ENCODE assay signal across 8 cellular contexts in the genomic region with DNA sequence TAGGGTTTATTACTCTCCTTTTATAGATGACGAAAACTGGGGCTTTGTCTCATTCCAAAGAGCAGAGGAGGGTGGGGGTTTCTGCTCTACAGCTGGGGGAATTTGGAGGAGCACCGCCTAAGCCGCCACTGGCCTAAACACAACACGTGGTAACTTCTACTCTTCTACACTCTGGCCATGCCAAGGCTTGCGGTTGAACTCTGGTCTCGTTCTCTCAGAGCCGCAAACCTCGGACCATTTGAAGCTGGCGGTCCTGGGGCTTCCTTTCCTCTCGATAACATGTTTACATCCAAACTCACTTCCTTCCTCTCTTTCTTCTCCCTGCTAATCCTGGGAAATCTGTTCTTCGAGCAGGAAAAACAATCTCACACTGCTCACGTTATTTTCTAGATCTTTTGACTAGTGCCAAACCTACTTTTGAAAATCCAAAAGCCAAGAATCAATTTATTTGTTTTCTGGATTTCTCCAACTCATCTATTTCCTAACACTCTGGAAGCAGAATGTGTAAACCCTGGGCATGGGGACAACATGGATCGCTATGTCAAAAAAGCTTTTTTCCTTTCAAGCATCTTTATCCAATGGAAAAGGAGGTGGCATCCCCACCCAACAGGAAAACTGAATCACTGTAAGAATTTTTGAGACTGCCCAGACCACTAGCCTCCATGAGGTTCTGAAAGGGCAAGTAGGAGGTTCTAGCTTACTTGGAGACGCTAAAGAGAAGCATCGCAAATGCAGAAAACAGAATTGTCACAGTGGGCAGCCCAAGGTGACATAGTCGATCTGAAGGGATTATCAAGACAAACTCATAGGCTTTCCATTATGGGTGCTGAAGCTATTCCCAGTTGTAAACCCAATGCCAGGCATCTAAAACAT. TPM values are rescaled to one million over a fixed set of nuclear protein-coding genes. Genes with fewer than 3 reads are reported as not detected.
DNase-seq lines count a peak whose midpoint lies in the region; ATAC-seq, FAIRE-seq and TF ChIP-seq lines count a peak whose summit lies in the region.

No MANE protein-coding gene starts in this region.

- ATAC-seq in activated CD8-positive, alpha-beta T cell treated with anti-CD3 and anti-CD28 coated beads for 36 hours: peak; percentile 10

- no peak overlapping the region for H3K9ac ChIP-seq in H1 (replicated peaks in 1 of 4; ENCODE audit: extremely low read depth in 1 of 4, low read depth in 3 of 4, low read length in 3 of 4)
- peak overlapping the region; percentile 85 for H3K9ac ChIP-seq in muscle layer of colon (ENCODE audit: low read length)

- H3K27ac Mint-ChIP-seq in CD4-positive, alpha-beta memory T cell: peak overlapping the region; percentile 99 to 100 (median 100)
- peak overlapping the region; percentile 100 for H3K27ac Mint-ChIP-seq in activated CD8-positive, alpha-beta T cell treated with anti-CD3 and anti-CD28 coated beads for 36 hours

- no peaks in the 10 kb centered on the region for H3K9me3 ChIP-seq in CD4-positive, alpha-beta memory T cell (ENCODE audit: control insufficient read depth in 1 of 2, low read length in 2 of 2)
- H3K9me3 ChIP-seq in H1 (ENCODE audit: insufficient read depth in 2 of 2, low read depth in 1 of 2, low read length in 1 of 2): no peaks in the 10 kb centered on the region
- H3K9me3 ChIP-seq in muscle layer of colon (ENCODE audit: low read length): no peaks in the 10 kb centered on the region

- TF ChIP-seq CTCF in activated CD8-positive, alpha-beta T cell treated with anti-CD3 and anti-CD28 coated beads for 36 hours (IDR thresholded peaks at IDR 0.05): no peak
- TF ChIP-seq CTCF in H1 (IDR thresholded peaks at IDR 0.05; ENCODE audit: control extremely low read depth in 1 of 3, insufficient read depth in 1 of 3, low read depth in 1 of 3, low read length in 3 of 3): no peak

- peaks cover 8% of the 10 kb centered on the region for H3K23me2 ChIP-seq in H1 (ENCODE audit: low read depth, low read length)

- POLR2A ChIA-PET in CD4-positive, alpha-beta memory T cell (lab: Charles Lee; ENCODE audit: partially characterized antibody): interaction anchor here (0.5 to 9.9 kb wide), 19 partner anchors 12 to 1365 kb away, joined by 3 to 196 read pairs (median 7); partner anchors contain the start of genes EARS2, EEF2K, MOSMO and PDZD9
- POLR2A ChIA-PET in activated CD8-positive, alpha-beta T cell treated with anti-CD3 and anti-CD28 coated beads for 36 hours (lab: Charles Lee): interaction anchor here (1.0 to 8.7 kb wide), 8 partner anchors 9 to 185 kb away, joined by 3 to 113 read pairs (median 4); partner anchors contain the start of genes EEF2K, MOSMO and POLR3E
- POLR2A ChIA-PET in H1 (lab: Charles Lee; ENCODE audit: partially characterized antibody): interaction anchor here (0.9 to 2.0 kb wide), 8 partner anchors 8 to 107 kb away, joined by 3 to 7 read pairs (median 5); partner anchors contain the start of gene EEF2K

- WGBS in H1 (ENCODE audit: extremely low coverage in 1 of 2, insufficient coverage in 1 of 2, insufficient read length in 1 of 2, insufficient replicate concordance in 2 of 2, low coverage in 1 of 2, low lambda C conversion rate in 2 of 2, missing lambda C conversion rate in 1 of 2), 2 experiments: 76% methylated on average over 16 of the region's 16 CpGs; no CpG with 5 or more reads in 1 of the 2 experiments

- no peak overlapping the region for H3K18ac ChIP-seq in H1 (ENCODE audit: extremely low read depth, low read length)

- peak overlapping the region; percentile 82 to 98 (median 94) for H3K4me3 Mint-ChIP-seq in CD4-positive, alpha-beta memory T cell
- peak overlapping the region; percentile 94 for H3K4me3 Mint-ChIP-seq in activated CD8-positive, alpha-beta T cell treated with anti-CD3 and anti-CD28 coated beads for 36 hours

- H3K79me1 ChIP-seq in H1 (ENCODE audit: low read depth, low read length): no peaks in the 10 kb centered on the region

- H4K91ac ChIP-seq in H1 (replicated peaks; ENCODE audit: insufficient read length, low read length): no peak overlapping the region

- H2BK20ac ChIP-seq in H1 (ENCODE audit: low read length): no peak overlapping the region; the same call in 1 of the 2 replicates

- H2AFZ ChIP-seq in H1 (ENCODE audit: low read length): peak overlapping the region; percentile 49; the same call in 1 of the 2 replicates

- H3K27me3 Mint-ChIP-seq in CD4-positive, alpha-beta memory T cell: peaks cover 2 to 5% of the 10 kb centered on the region in 2 donors
- H3K27me3 Mint-ChIP-seq in activated CD8-positive, alpha-beta T cell treated with anti-CD3 and anti-CD28 coated beads for 36 hours: peaks cover 2% of the 10 kb centered on the region

- no peak overlapping the region for H4K5ac ChIP-seq in H1 (ENCODE audit: insufficient read length, low read depth, low read length)

- no peaks in the 10 kb centered on the region for H3K36me3 ChIP-seq in CD4-positive, alpha-beta memory T cell (ENCODE audit: insufficient read depth, low read length)
- H3K36me3 ChIP-seq in H1 (ENCODE audit: control insufficient read depth in 2 of 4, insufficient read depth in 4 of 4, low read length in 3 of 4) (no peaks in the 10 kb centered on the region), muscle layer of colon (ENCODE audit: insufficient read depth, low read length) (no peaks in the 10 kb centered on the region)

- peaks cover 48 to 87% (median 67%) of the 10 kb centered on the region in 4 donors for H3K4me1 Mint-ChIP-seq in CD4-positive, alpha-beta memory T cell
- H3K4me1 Mint-ChIP-seq in activated CD8-positive, alpha-beta T cell treated with anti-CD3 and anti-CD28 coated beads for 36 hours (ENCODE audit: low read depth): peaks cover 60% of the 10 kb centered on the region

- intact Hi-C loops in CD4-positive, alpha-beta memory T cell (cut with micrococcal nuclease): loop anchor here (5.0 to 10.0 kb wide), 2 partner anchors 595 to 1448 kb away; partner anchors contain the start of genes METTL9 and THUMPD1
- intact Hi-C loops in activated CD8-positive, alpha-beta T cell treated with anti-CD3 and anti-CD28 coated beads for 36 hours (cut with micrococcal nuclease): no loop called here

- H2BK120ac ChIP-seq in H1 (replicated peaks; ENCODE audit: low read depth, low read length): no peak overlapping the region

- no peaks in the 10 kb centered on the region for H3K79me2 ChIP-seq in H1 (ENCODE audit: control insufficient read depth in 1 of 2, insufficient read depth in 2 of 2, low read length in 2 of 2)

- peak overlapping the region; percentile 92 to 98; a peak in 1 of 4 replicates for H3K4me2 ChIP-seq in H1 (ENCODE audit: insufficient read depth in 1 of 2, low read depth in 2 of 2, low read length in 2 of 2)

- H3K4ac ChIP-seq in H1 (replicated peaks; ENCODE audit: insufficient read length, low read depth, low read length): no peak overlapping the region

- peaks cover 72% of the 10 kb centered on the region for H3K4me1 ChIP-seq in CD4-positive, alpha-beta memory T cell (ENCODE audit: insufficient read depth, low read length)
- peaks cover 4 to 14% (median 10%) of the 10 kb centered on the region in 4 experiments; a peak in 6 of 7 replicates for H3K4me1 ChIP-seq in H1 (replicated peaks in 1 of 4; ENCODE audit: control insufficient read depth in 3 of 4, insufficient read depth in 4 of 4, low read length in 3 of 4)
- H3K4me1 ChIP-seq in muscle layer of colon (ENCODE audit: insufficient read depth, low read length): peaks cover 36% of the 10 kb centered on the region

- no peaks in the 10 kb centered on the region for H4K20me1 ChIP-seq in H1 (replicated peaks in 1 of 2; ENCODE audit: control insufficient read depth in 1 of 2, insufficient read depth in 2 of 2, low read length in 2 of 2)

- H4K8ac ChIP-seq in H1 (ENCODE audit: extremely low read depth, insufficient read depth, low read length): no peak overlapping the region

- peaks cover 7 to 21% of the 10 kb centered on the region in 2 donors for H3K36me3 Mint-ChIP-seq in CD4-positive, alpha-beta memory T cell
- peaks cover 12% of the 10 kb centered on the region for H3K36me3 Mint-ChIP-seq in activated CD8-positive, alpha-beta T cell treated with anti-CD3 and anti-CD28 coated beads for 36 hours (ENCODE audit: low read depth)

- no peak overlapping the region for H2BK12ac ChIP-seq in H1 (ENCODE audit: low read depth, low read length)

- H2BK15ac ChIP-seq in H1 (ENCODE audit: low read length): peak overlapping the region; percentile 46; the same call in 1 of the 2 replicates

- no peak overlapping the region for H3K14ac ChIP-seq in H1 (ENCODE audit: insufficient read length)

- H2BK5ac ChIP-seq in H1 (ENCODE audit: low read depth, low read length): no peak overlapping the region

- H3K4me3 ChIP-seq in CD4-positive, alpha-beta memory T cell (ENCODE audit: low read length in 2 of 2): peak overlapping the region; percentile 8 to 69
- H3K4me3 ChIP-seq in H1 (ENCODE audit: extremely low read depth in 1 of 4, insufficient read depth in 2 of 4, low read depth in 3 of 4, low read length in 4 of 4): peak overlapping the region in 2 of 4 experiments; percentile 21 to 66; a peak in 2 of 8 replicates
- H3K4me3 ChIP-seq in muscle layer of colon (ENCODE audit: low read depth in 1 of 2, low read length in 2 of 2): peak overlapping the region in 1 of 2 donors; percentile 51

- no peak for TF ChIP-seq EP300 in H1 (IDR thresholded peaks at IDR 0.05; ENCODE audit: borderline replicate concordance in 1 of 2, low read depth in 2 of 2, low read length in 2 of 2)

- CTCF ChIA-PET in CD4-positive, alpha-beta memory T cell (lab: Charles Lee; ENCODE audit: partially characterized antibody): interaction anchor here (0.9 to 2.8 kb wide), 4 partner anchors 9 to 165 kb away, joined by 3 to 14 read pairs (median 10); partner anchors contain the start of gene POLR3E
- CTCF ChIA-PET in activated CD8-positive, alpha-beta T cell treated with anti-CD3 and anti-CD28 coated beads for 36 hours (lab: Charles Lee): interaction anchor here (1.4 to 5.9 kb wide), 5 partner anchors 13 to 185 kb away, joined by 5 to 37 read pairs (median 8); partner anchors contain the start of genes EEF2K and POLR3E
- CTCF ChIA-PET in H1 (lab: Charles Lee; ENCODE audit: partially characterized antibody): interaction anchor here (0.6 to 1.4 kb wide), 9 partner anchors 8 to 108 kb away, joined by 3 to 6 read pairs (median 3); no protein-coding TSS in a partner anchor

- TF ChIP-seq RAD21 in H1 (IDR thresholded peaks at IDR 0.05 in 1 of 2, conservative IDR thresholded peaks at IDR 0.05 in 1 of 2; ENCODE audit: low read depth in 2 of 2, low read length in 2 of 2): no peak

- H2AK5ac ChIP-seq in H1 (ENCODE audit: low read depth, low read length): no peak overlapping the region

- TF ChIP-seq POLR2A in H1 (IDR thresholded peaks at IDR 0.05; ENCODE audit: control extremely low read depth in 1 of 2, low read depth in 2 of 2, low read length in 2 of 2): no peak

- DNase-seq in CD4-positive, alpha-beta memory T cell: peak; percentile 85 to 95 (median 87)
- DNase-seq in HCEC 1CT: peak; percentile 94
- peak; percentile 43 for DNase-seq in NCI-H526 treated with DMSO at 0.1 percent for 48 hours (lab: John Stamatoyannopoulos, UW)
- DNase-seq in activated CD8-positive, alpha-beta T cell treated with anti-CD3 and anti-CD28 coated beads for 36 hours: peak; percentile 95
- DNase-seq in H1 (ENCODE audit: low read depth in 1 of 2, low spot score in 2 of 2): no peak
- DNase-seq in stimulated activated CD8-positive, alpha-beta memory T cell treated with anti-CD3 and anti-CD28 coated beads, Interleukin-4, amount 100 ng/mL, for 24 hours (ENCODE audit: low read depth): peak; percentile 62
- no peak for DNase-seq in COLO829 (ENCODE audit: low spot score)

- H3K9me3 Mint-ChIP-seq in CD4-positive, alpha-beta memory T cell: peaks cover 0 to 8% (median 2%) of the 10 kb centered on the region in 8 donors
- peaks cover 8% of the 10 kb centered on the region for H3K9me3 Mint-ChIP-seq in activated CD8-positive, alpha-beta T cell treated with anti-CD3 and anti-CD28 coated beads for 36 hours

- no peak overlapping the region for H3K23ac ChIP-seq in H1 (ENCODE audit: insufficient read length)

- no peak for FAIRE-seq in H1 (lab: Jason Lieb, UNC)

- H3K27ac ChIP-seq in CD4-positive, alpha-beta memory T cell (ENCODE audit: low read depth, low read length): peak overlapping the region; percentile 95
- H3K27ac ChIP-seq in H1 (ENCODE audit: low read depth, low read length) (no peak overlapping the region), muscle layer of colon (ENCODE audit: low read depth, low read length) (peak overlapping the region; percentile 84)

- no peaks in the 10 kb centered on the region for H3K27me3 ChIP-seq in CD4-positive, alpha-beta memory T cell (ENCODE audit: insufficient read depth, low read length)
- H3K27me3 ChIP-seq in H1 (replicated peaks in 1 of 4; ENCODE audit: control insufficient read depth in 3 of 4, extremely low read depth in 1 of 4, insufficient read depth in 3 of 4, low read length in 3 of 4) (peaks cover 0 to 6% (median 2%) of the 10 kb centered on the region in 4 experiments; a peak in 4 of 7 replicates), muscle layer of colon (ENCODE audit: control insufficient read depth in 1 of 2, insufficient read depth in 2 of 2, low read length in 2 of 2) (no peaks in the 10 kb centered on the region)

- no peak overlapping the region for H3K56ac ChIP-seq in H1 (replicated peaks; ENCODE audit: insufficient read length, low read depth, low read length)

RNA-seq across cellular contexts. Expression of gene EEF2K, which starts 13.6 kb away (rescaled TPM):
- 10 to 100 TPM; 19.1 to 20.7 TPM for total RNA-seq in CD4-positive, alpha-beta memory T cell
- polyA plus RNA-seq in CD4-positive, alpha-beta memory T cell: 1 to 10 TPM in 1 of 2 donors, under 1 TPM in 1; 0.77 to 3.9 TPM
- 10 to 100 TPM; 28.6 to 31.2 TPM for total RNA-seq in activated CD8-positive, alpha-beta T cell treated with anti-CD3 and anti-CD28 coated beads for 36 hours
- 30.2 and 30.5 TPM in 2 replicates for total RNA-seq in H1 (2021; fragmentation: NEBNext Ultra II Directional; extraction: Animal tissue kit (Norgen Biotek cat#: 25700))
- 14.9 and 16.3 TPM in 2 replicates for polyA plus RNA-seq in H1 (2011; rRNA removed)
- polyA plus RNA-seq in H1 (2011; cell fraction: cytosol; rRNA removed): 11.8 TPM
- polyA plus RNA-seq in H1 (2011; cell fraction: nucleus; rRNA removed): 31.1 TPM
- 10.5 to 14.2 TPM (median 13.2 TPM) in 4 replicates for polyA plus RNA-seq in H1 (2012, experiment 1 of 2)
- polyA plus RNA-seq in H1 (2012, experiment 2 of 2): 9.7 TPM
- polyA plus RNA-seq in H1 (2013, experiment 1 of 2): 12.2 TPM
- 14.9 TPM for polyA plus RNA-seq in H1 (2013, experiment 2 of 2)
- 49.2 and 51.9 TPM in 2 replicates for polyA minus RNA-seq in H1 (2011; rRNA and poly(A)+ RNA removed)
- polyA minus RNA-seq in H1 (2011; cell fraction: cytosol; rRNA and poly(A)+ RNA removed): 23.4 TPM
- polyA minus RNA-seq in H1 (2011; cell fraction: nucleus; rRNA and poly(A)+ RNA removed): 13.7 TPM

RNA-seq across cellular contexts. Expression of gene SDR42E2, which starts 30.2 kb away (rescaled TPM):
- under 1 TPM; 0.55 to 0.73 TPM for total RNA-seq in CD4-positive, alpha-beta memory T cell
- polyA plus RNA-seq in CD4-positive, alpha-beta memory T cell: under 1 TPM; 0.11 to 0.88 TPM
- under 1 TPM in 1 of 2 experiments, not detected in 1; 0.14 TPM for total RNA-seq in activated CD8-positive, alpha-beta T cell treated with anti-CD3 and anti-CD28 coated beads for 36 hours
- total RNA-seq in H1 (2021; fragmentation: NEBNext Ultra II Directional; extraction: Animal tissue kit (Norgen Biotek cat#: 25700)): not detected in 2 replicates
- polyA plus RNA-seq in H1 (2011; rRNA removed): 0.08 and 0.25 TPM in 2 replicates
- 0.05 TPM for polyA plus RNA-seq in H1 (2011; cell fraction: cytosol; rRNA removed)
- 0.50 TPM for polyA plus RNA-seq in H1 (2011; cell fraction: nucleus; rRNA removed)
- polyA plus RNA-seq in H1 (2012, experiment 1 of 2): 0.11 to 0.21 TPM (median 0.14 TPM) in 4 replicates
- polyA plus RNA-seq in H1 (2012, experiment 2 of 2): not detected
- polyA plus RNA-seq in H1 (2013, experiment 1 of 2): 0.16 TPM
- 0.07 TPM for polyA plus RNA-seq in H1 (2013, experiment 2 of 2)
- polyA minus RNA-seq in H1 (2011; rRNA and poly(A)+ RNA removed): 0.07 and 0.13 TPM in 2 replicates
- not detected for polyA minus RNA-seq in H1 (2011; cell fraction: cytosol; rRNA and poly(A)+ RNA removed)
- 0.20 TPM for polyA minus RNA-seq in H1 (2011; cell fraction: nucleus; rRNA and poly(A)+ RNA removed)

Comparison
In these comparisons a context has a peak if more than half of its experiments do, and no peak if none do; other contexts are left out.
1. DNase-seq: peak in CD4-positive, alpha-beta memory T cell (5 of 5), HCEC 1CT (single experiment), NCI-H526 treated with DMSO at 0.1 percent for 48 hours (single experiment), activated CD8-positive, alpha-beta T cell treated with anti-CD3 and anti-CD28 coated beads for 36 hours (single experiment) and stimulated activated CD8-positive, alpha-beta memory T cell treated with anti-CD3 and anti-CD28 coated beads, Interleukin-4, amount 100 ng/mL, for 24 hours (single experiment); none in H1 (0 of 2) and COLO829 (single experiment).